Comparison of ENCODE assay signal across 8 cellular contexts in the genomic region with DNA sequence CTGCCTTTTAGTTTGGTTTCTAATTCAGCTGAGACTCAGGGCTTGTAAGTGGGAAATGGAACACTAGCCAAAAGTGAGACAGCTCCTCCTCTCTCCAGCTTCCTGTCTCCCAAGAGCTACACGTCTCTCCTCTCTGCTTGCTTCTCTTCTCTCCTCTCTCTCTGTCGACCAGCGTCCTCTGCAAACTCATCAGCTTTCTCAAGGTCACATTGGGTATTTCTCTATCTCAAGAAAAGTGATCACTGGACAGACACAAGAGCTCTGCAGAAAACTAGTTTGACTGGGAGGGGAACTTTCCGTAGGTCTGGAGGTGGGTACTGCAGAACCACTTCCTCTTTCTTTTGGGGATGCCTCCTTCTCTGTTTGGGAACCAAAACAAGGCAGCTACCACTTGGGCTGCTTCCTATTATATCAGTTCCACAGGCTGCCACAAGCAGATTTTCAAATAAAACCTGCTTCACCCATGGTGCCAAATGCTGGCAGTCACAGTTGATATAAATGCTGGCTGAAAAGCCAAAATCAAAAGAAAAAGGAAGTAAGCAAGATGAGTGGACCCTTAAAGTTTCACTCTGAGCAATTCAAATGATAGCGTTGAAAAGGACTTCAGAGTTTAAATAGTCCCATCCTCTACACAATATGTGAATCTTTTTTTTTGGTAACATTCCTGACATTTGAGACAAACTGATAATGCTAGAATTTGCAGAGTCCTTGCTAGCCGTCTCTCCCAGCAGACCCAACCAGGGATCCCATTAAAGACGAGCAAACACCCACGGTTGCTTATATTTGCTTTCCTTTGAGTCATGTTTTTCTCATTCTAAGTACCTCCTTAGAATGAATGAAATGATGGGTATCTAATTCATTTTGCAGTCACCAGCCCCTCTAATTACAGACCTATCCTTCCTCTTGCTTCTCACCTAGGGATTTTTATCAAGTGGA. TPM values are rescaled to one million over a fixed set of nuclear protein-coding genes. Genes with fewer than 3 reads are reported as not detected.
DNase-seq lines count a peak whose midpoint lies in the region; ATAC-seq and TF ChIP-seq lines count a peak whose summit lies in the region.

No MANE protein-coding gene starts in this region.

- peaks cover 15% of the 10 kb centered on the region for H3K4me1 Mint-ChIP-seq in activated T-cell treated with anti-CD3 and anti-CD28 coated beads, Interleukin-2, amount 50 U/mL, for 24 hours (ENCODE audit: low read depth)

- peak overlapping the region in 19 of 59 donors; percentile 7 to 39 (median 17) for H3K4me3 ChIP-seq in dorsolateral prefrontal cortex

- peak overlapping the region; percentile 56 for H3K4me3 Mint-ChIP-seq in activated T-cell treated with anti-CD3 and anti-CD28 coated beads, Interleukin-2, amount 50 U/mL, for 24 hours

- DNase-seq in activated T-cell treated with anti-CD3 and anti-CD28 coated beads, Interleukin-2, amount 50 U/mL, for 24 hours = no peak
- DNase-seq in activated T-cell treated with anti-CD3 and anti-CD28 coated beads for 4 hours = no peak
- DNase-seq in NCI-H69 (lab: John Stamatoyannopoulos, UW) = peak; percentile 51
- DNase-seq in dorsolateral prefrontal cortex = no peak
- DNase-seq in pons (ENCODE audit: low spot score) = peak; percentile 81
- DNase-seq in NCI-H1417 (lab: John Stamatoyannopoulos, UW) = no peak
- no peak for DNase-seq in NCI-H1436 treated with DMSO at 0.1 percent for 48 hours (lab: John Stamatoyannopoulos, UW)

- peak; percentile 98 for ATAC-seq in HG02610 (IDR thresholded peaks at IDR 0.05; ENCODE audit: unreplicated experiment)

- H3K36me3 Mint-ChIP-seq in activated T-cell treated with anti-CD3 and anti-CD28 coated beads, Interleukin-2, amount 50 U/mL, for 24 hours (ENCODE audit: low read depth) = no peaks in the 10 kb centered on the region

- no peaks in the 10 kb centered on the region for H3K27me3 Mint-ChIP-seq in activated T-cell treated with anti-CD3 and anti-CD28 coated beads, Interleukin-2, amount 50 U/mL, for 24 hours

- peak overlapping the region; percentile 72 for H3K27ac Mint-ChIP-seq in activated T-cell treated with anti-CD3 and anti-CD28 coated beads, Interleukin-2, amount 50 U/mL, for 24 hours

- intact Hi-C loops in dorsolateral prefrontal cortex (cut with DNase I) = loop anchor here (10.0 kb wide), 1 partner anchor 107 kb away; a partner anchor contains a TSS

- H3K27ac ChIP-seq in dorsolateral prefrontal cortex = peak overlapping the region in 46 of 59 donors; percentile 4 to 80 (median 44)

- H3K27me3 ChIP-seq in dorsolateral prefrontal cortex = no peaks in the 10 kb centered on the region

- TF ChIP-seq CTCF in dorsolateral prefrontal cortex (IDR thresholded peaks at IDR 0.05 in 54 of 56, conservative IDR thresholded peaks at IDR 0.05 in 2 of 56; ENCODE audit: low read depth in 1 of 56, partially characterized antibody in 56 of 56) = no peak

- no peaks in the 10 kb centered on the region for H3K9me3 Mint-ChIP-seq in activated T-cell treated with anti-CD3 and anti-CD28 coated beads, Interleukin-2, amount 50 U/mL, for 24 hours

RNA-seq across cellular contexts. Expression of a gene that starts 7.2 kb away (rescaled TPM):
- total RNA-seq in dorsolateral prefrontal cortex = 10 to 100 TPM; 31.2 to 67.3 (median 50.5) TPM

Comparison
In these comparisons a context has a peak if more than half of its experiments do, and no peak if none do; other contexts are left out.
1. DNase-seq: peak in NCI-H69 (single experiment) and pons (single experiment); none in activated T-cell treated with anti-CD3 and anti-CD28 coated beads, Interleukin-2, amount 50 U/mL, for 24 hours (single experiment), activated T-cell treated with anti-CD3 and anti-CD28 coated beads for 4 hours (single experiment), dorsolateral prefrontal cortex (0 of 10), NCI-H1417 (0 of 3) and NCI-H1436 treated with DMSO at 0.1 percent for 48 hours (single experiment).